17 cellular contexts compared by ENCODE assay signal in genomic region chr15:66797921-66798320, GRCh38.
"Had no signal": no experiment of that assay in that cellular context is flagged by ENCODE, and none has a peak within 500 bp of the region (broad histone marks: within the 10 kb centered on the region; RNA-seq: fewer than 3 reads in every experiment).

No MANE protein-coding gene starts in this region.

- H3K36me3 ChIP-seq: prostate gland, upper lobe of left lung had no signal

- H3K4me3 ChIP-seq: lung, prostate gland, skin epidermis, upper lobe of left lung had no signal

- ATAC-seq: activated CD4-positive, CD25-positive, alpha-beta regulatory T cell treated with anti-CD3 and anti-CD28 coated beads, Interleukin-2, amount 50 U/mL, for 24 hours; effector memory CD8-positive, alpha-beta T cell; foreskin keratinocyte; right cardiac atrium; stimulated activated naive CD8-positive, alpha-beta T cell treated with anti-CD3 and anti-CD28 coated beads, Interleukin-15, amount 100 ng/mL, for 72 hours had no signal

- H3K27me3 ChIP-seq: upper lobe of left lung had no signal

- H3K9me3 ChIP-seq: prostate gland, upper lobe of left lung had no signal

- H3K27ac ChIP-seq: foreskin keratinocyte, prostate gland, upper lobe of left lung had no signal

- DNase-seq: activated CD4-positive, alpha-beta T cell treated with anti-CD3 and anti-CD28 coated beads, Interleukin-2, amount 10 ng/mL, durations not matched to agents 7 days and 5 days; activated CD8-positive, alpha-beta memory T cell treated with anti-CD3 and anti-CD28 coated beads for 24 hours; dermis blood vessel endothelial cell; effector memory CD8-positive, alpha-beta T cell; glutamatergic neuron; hypothalamus; nephron progenitor cell; right cardiac atrium; stimulated activated CD4-positive, alpha-beta T cell treated with anti-CD3 and anti-CD28 coated beads, Interleukin-15, amount 100 ng/mL, for 24 hours; stimulated activated CD4-positive, alpha-beta T cell treated with anti-CD3 and anti-CD28 coated beads, Interleukin-2, amount 100 ng/mL, for 48 hours; stimulated activated naive CD8-positive, alpha-beta T cell treated with anti-CD3 and anti-CD28 coated beads, Interleukin-15, amount 100 ng/mL, for 72 hours had no signal
